12 cellular contexts compared by ENCODE assay signal in the genomic region with DNA sequence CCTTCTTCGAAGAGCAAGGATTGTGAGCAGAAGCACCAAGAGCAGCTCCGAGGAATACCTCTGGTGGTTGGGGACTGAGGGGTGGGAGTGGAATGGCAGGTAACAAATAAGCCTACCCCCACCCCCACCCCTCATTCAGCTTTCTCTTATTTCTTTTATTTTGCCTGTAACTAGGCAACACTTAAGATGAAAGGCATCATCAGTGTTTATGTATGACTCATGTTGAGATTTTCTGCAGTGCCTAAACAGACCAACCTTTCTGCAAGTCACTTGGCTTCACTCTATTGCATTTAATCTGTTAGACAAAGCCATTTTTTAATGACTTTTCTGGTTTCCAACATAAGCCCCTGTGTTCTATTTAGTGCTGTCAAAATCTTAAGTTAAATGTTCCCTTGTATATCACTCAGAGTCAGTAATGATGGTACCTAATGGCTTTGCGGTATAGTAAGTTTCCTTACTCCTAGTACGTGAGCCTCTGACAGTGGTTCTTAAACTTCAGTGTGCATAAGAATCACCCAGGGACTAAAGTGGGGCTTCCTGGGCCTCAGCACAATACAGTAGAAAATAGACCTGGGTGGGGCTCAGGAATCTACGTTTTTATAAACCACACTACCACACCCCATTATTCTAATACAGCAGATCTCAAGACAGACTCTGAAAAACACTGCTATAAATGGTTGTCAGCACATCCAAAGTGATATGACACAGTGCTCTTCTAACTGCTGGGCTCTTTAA. TPM values are rescaled to one million over a fixed set of nuclear protein-coding genes. Genes with fewer than 3 reads are reported as not detected.
DNase-seq lines count a peak whose midpoint lies in the region; ATAC-seq, FAIRE-seq and TF ChIP-seq lines count a peak whose summit lies in the region.
"Had no signal": no experiment of that assay in that cellular context is flagged by ENCODE, and none has a peak within 500 bp of the region (broad histone marks: within the 10 kb centered on the region; RNA-seq: fewer than 3 reads in every experiment).

No MANE protein-coding gene starts in this region.

- peak; percentile 3 for DNase-seq in DMS53 treated with DMSO at 0.1 percent for 48 hours (lab: John Stamatoyannopoulos, UW; ENCODE audit: unreplicated experiment)
- DNase-seq in RCC 7860 (ENCODE audit: low spot score): peak; percentile 12
- peak; percentile 73 for DNase-seq in fibroblast of peridontal ligament (ENCODE audit: extremely low read depth)
- DNase-seq in NCI-H146 treated with DMSO at 0.1 percent for 48 hours (lab: John Stamatoyannopoulos, UW; ENCODE audit: unreplicated experiment): no peak
- no peak for DNase-seq in stimulated activated naive CD4-positive, alpha-beta T cell treated with Interleukin-2 at 50 U/mL for 16 hours (lab: John Stamatoyannopoulos, UW)
- no peak for DNase-seq in adrenal gland
- DNase-seq: CD4-positive, alpha-beta memory T cell had no signal

- TF ChIP-seq CTCF in adrenal gland (IDR thresholded peaks at IDR 0.05): no peak

- intact Hi-C loops in adrenal gland (cut with DNase I): no loop called here

- H3K36me3 ChIP-seq in rectal smooth muscle tissue (ENCODE audit: control insufficient read depth, insufficient read depth, low read length) (no peaks in the 10 kb centered on the region), adrenal gland (replicated peaks in 1 of 2) (no peaks in the 10 kb centered on the region)
- H3K36me3 ChIP-seq: neutrophil had no signal

- ATAC-seq in GM21737 (IDR thresholded peaks at IDR 0.05; ENCODE audit: unreplicated experiment): no peak

- 40 to 69% (median 61%) methylated on average over 5 of the region's 5 CpGs for WGBS in adrenal gland, 4 donors

- peaks cover 26% of the 10 kb centered on the region for H3K4me1 ChIP-seq in rectal smooth muscle tissue (ENCODE audit: control insufficient read depth, insufficient read depth, low read length)
- no peaks in the 10 kb centered on the region for H3K4me1 ChIP-seq in adrenal gland (replicated peaks in 1 of 2)

- H3K4me3 ChIP-seq in rectal smooth muscle tissue (ENCODE audit: low read length) (no peak overlapping the region), adrenal gland (no peak overlapping the region)

- no peak for TF ChIP-seq POLR2A in adrenal gland (IDR thresholded peaks at IDR 0.05)

- H3K27me3 ChIP-seq in rectal smooth muscle tissue (ENCODE audit: control insufficient read depth, insufficient read depth, low read length): no peaks in the 10 kb centered on the region
- peaks cover 8% of the 10 kb centered on the region for H3K27me3 ChIP-seq in adrenal gland

- H3K27ac ChIP-seq in rectal smooth muscle tissue (ENCODE audit: low read depth, low read length) (peak overlapping the region; percentile 90), adrenal gland (no peak overlapping the region)
- H3K27ac ChIP-seq: neutrophil had no signal

- H3K9me3 ChIP-seq in adrenal gland (replicated peaks in 1 of 3): no peaks in the 10 kb centered on the region
- H3K9me3 ChIP-seq: neutrophil had no signal

- H3K9ac ChIP-seq in rectal smooth muscle tissue (ENCODE audit: low read length): no peak overlapping the region

- FAIRE-seq in RCC 7860 (lab: Jason Lieb, UNC): no peak

RNA-seq across cellular contexts. Expression of a gene that starts 20.0 kb away (rescaled TPM):
- total RNA-seq in adrenal gland: under 1 TPM in 6 of 8 donors, not detected in 2; 0.14 to 0.48 (median 0.24) TPM
- polyA plus RNA-seq in adrenal gland: 1 to 10 TPM; 1.3 to 4.1 (median 1.6) TPM
- total RNA-seq: activated naive CD4-positive, alpha-beta T cell treated with anti-CD3 and anti-CD28 coated beads, Interleukin-2, amount 50 U/mL, for 72 hours; CD4-positive, alpha-beta memory T cell; T-helper 2 cell treated with Interferon-gamma antibody and Interleukin-4, amounts not matched to agents 100 ng/mL and 5 ng/mL, for 36 hours had no signal
- polyA plus RNA-seq: CD4-positive, alpha-beta memory T cell had no signal

Comparison
In these comparisons a context has a peak if more than half of its experiments do, and no peak if none do; other contexts are left out.
1. DNase-seq: peak in DMS53 treated with DMSO at 0.1 percent for 48 hours (single experiment), RCC 7860 (single experiment) and fibroblast of peridontal ligament (single experiment); none in NCI-H146 treated with DMSO at 0.1 percent for 48 hours (single experiment), stimulated activated naive CD4-positive, alpha-beta T cell treated with Interleukin-2 at 50 U/mL for 16 hours (single experiment) and adrenal gland (0 of 7).